Comparison of ENCODE assay signal across 11 cellular contexts in genomic region chr6:138465007-138465645, GRCh38. TPM values are rescaled to one million over a fixed set of nuclear protein-coding genes. Genes with fewer than 3 reads are reported as not detected.
DNase-seq lines count a peak whose midpoint lies in the region; ATAC-seq and TF ChIP-seq lines count a peak whose summit lies in the region.
"Had no signal": no experiment of that assay in that cellular context is flagged by ENCODE, and none has a peak within 500 bp of the region (broad histone marks: within the 10 kb centered on the region; RNA-seq: fewer than 3 reads in every experiment).

No MANE protein-coding gene starts in this region.

- H3K36me3 ChIP-seq in lung (ENCODE audit: control insufficient read depth in 2 of 2, insufficient read depth in 2 of 2, low read length in 2 of 2): peaks cover 3 to 9% of the 10 kb centered on the region in 2 donors

- WGBS in lung, 2 donors: 35 to 38% methylated on average over 1 of the region's 1 CpG

- in situ Hi-C loops in astrocyte of the cerebellum (cut with HindIII; ENCODE audit: low sequenced_read_pairs): no loop called here

- H3K4me1 ChIP-seq in lung (ENCODE audit: control insufficient read depth in 2 of 2, insufficient read depth in 2 of 2, low read length in 2 of 2): no peaks in the 10 kb centered on the region
- H3K4me1 ChIP-seq: parathyroid adenoma had no signal

- no peak overlapping the region for H3K4me3 ChIP-seq in astrocyte of the cerebellum (ENCODE audit: low read depth, low read length)
- H3K4me3 ChIP-seq in lung: no peak overlapping the region

- DNase-seq in AG08395 (ENCODE audit: low spot score): peak; percentile 74
- DNase-seq in HT-29 (ENCODE audit: low spot score): peak; percentile 41
- DNase-seq in astrocyte of the cerebellum (ENCODE audit: low read depth): peak; percentile 91
- no peak for DNase-seq in lung (ENCODE audit: low spot score)
- DNase-seq in NCI-H187 treated with DMSO at 0.1 percent for 48 hours (lab: John Stamatoyannopoulos, UW): no peak
- DNase-seq in OCI-M2 (lab: John Stamatoyannopoulos, UW; ENCODE audit: unreplicated experiment): no peak
- no peak for DNase-seq in NCI-H2107 (lab: John Stamatoyannopoulos, UW)
- DNase-seq: activated B cell treated with CpG ODN at 0.5 μM for 24 hours; effector CD4-positive, alpha-beta T cell had no signal

- H3K9me3 ChIP-seq in lung (ENCODE audit: control insufficient read depth in 2 of 2, insufficient read depth in 1 of 2, low read length in 1 of 2): no peaks in the 10 kb centered on the region

- no peak for TF ChIP-seq CTCF in astrocyte of the cerebellum (IDR thresholded peaks at IDR 0.05; ENCODE audit: low read depth, low read length, missing control alignments)
- no peak for TF ChIP-seq CTCF in lung (IDR thresholded peaks at IDR 0.05; ENCODE audit: control extremely low read depth, extremely low read depth)

- ATAC-seq in lung (ENCODE audit: insufficient read depth, low FRiP score) (peak; percentile 76), GM19035 (IDR thresholded peaks at IDR 0.05; ENCODE audit: unreplicated experiment) (no peak)

- peak overlapping the region in 1 of 2 donors; percentile 68 for H3K27ac ChIP-seq in lung (ENCODE audit: low read depth in 1 of 2, low read length in 1 of 2)
- H3K27ac ChIP-seq: parathyroid adenoma had no signal

- H3K27me3 ChIP-seq in lung (ENCODE audit: control insufficient read depth, insufficient read depth): no peaks in the 10 kb centered on the region

RNA-seq across cellular contexts. Expression of gene NHSL1, which starts 34.2 kb away (rescaled TPM):
- total RNA-seq in HT-29 (2014; rRNA removed; shearing (Covaris generic)): 14.1 and 15.6 TPM in 2 replicates
- 10 to 100 TPM; 46.4 to 53.7 TPM for total RNA-seq in lung
- 10 to 100 TPM in 1 of 2 donors, 1 to 10 TPM in 1; 5.2 to 14.4 TPM for polyA plus RNA-seq in lung

Comparison
In these comparisons a context has a peak if more than half of its experiments do, and no peak if none do; other contexts are left out.
1. DNase-seq: peak in AG08395 (single experiment), HT-29 (single experiment) and astrocyte of the cerebellum (single experiment); none in lung (single experiment), NCI-H187 treated with DMSO at 0.1 percent for 48 hours (single experiment), OCI-M2 (single experiment) and NCI-H2107 (single experiment).